Comparison of ENCODE assay signal across 19 cellular contexts in the genomic region with DNA sequence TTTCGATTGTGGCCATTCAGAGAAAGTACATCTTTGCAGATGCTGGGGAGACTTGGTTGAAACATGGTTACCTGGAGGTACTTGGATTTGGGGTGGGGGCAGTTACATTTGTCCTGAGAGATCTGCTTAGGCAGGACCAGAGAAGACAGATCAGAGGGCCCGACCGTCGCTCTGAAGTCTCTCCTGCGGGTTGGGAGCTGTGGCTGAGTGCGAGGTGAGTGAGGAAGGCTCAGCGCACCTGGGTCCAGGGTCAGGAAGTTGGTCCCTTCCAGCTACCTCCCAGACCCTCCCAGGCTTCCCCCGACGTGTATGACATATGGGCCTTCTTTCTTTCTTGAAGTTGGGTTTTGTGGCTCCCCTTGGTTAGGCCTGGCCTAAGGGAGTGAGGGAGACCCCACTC.
"Had no signal": no experiment of that assay in that cellular context is flagged by ENCODE, and none has a peak within 500 bp of the region (broad histone marks: within the 10 kb centered on the region; RNA-seq: fewer than 3 reads in every experiment).

No MANE protein-coding gene starts in this region.

- H3K79me2 ChIP-seq: parathyroid adenoma had no signal

- H2AFZ ChIP-seq: parathyroid adenoma had no signal

- H3K4me1 ChIP-seq: foreskin keratinocyte, parathyroid adenoma, prostate gland had no signal

- ATAC-seq: effector memory CD8-positive, alpha-beta T cell; esophagus mucosa; foreskin keratinocyte; gastroesophageal sphincter; heart right ventricle; natural killer cell; sciatic nerve; stimulated activated memory B cell treated with anti-CD40 and anti-IgM and Interleukin-4, amounts not matched to agents 10 μg/mL and 1 μg/mL and 100 μg/mL, for 72 hours; stimulated activated naive CD8-positive, alpha-beta T cell treated with anti-CD3 and anti-CD28 coated beads, Interleukin-15, Interleukin-2, amounts not matched to agents 100 U/mL and 50 U/mL, for 24 hours had no signal

- H3K27me3 ChIP-seq: foreskin keratinocyte, gastroesophageal sphincter, heart right ventricle, neutrophil, right atrium auricular region, testis, tibial artery, upper lobe of left lung had no signal

- DNase-seq: cortex of kidney; effector memory CD8-positive, alpha-beta T cell; foreskin keratinocyte; heart right ventricle; natural killer cell; stimulated activated CD4-positive, alpha-beta T cell treated with anti-CD3 and anti-CD28 coated beads, Interleukin-4, amount 100 ng/mL, for 4 hours; stimulated activated naive CD8-positive, alpha-beta T cell treated with anti-CD3 and anti-CD28 coated beads, Interleukin-15, Interleukin-2, amounts not matched to agents 100 U/mL and 50 U/mL, for 24 hours; testis; tibial artery; upper lobe of left lung had no signal

- H3K36me3 ChIP-seq: gastroesophageal sphincter, heart right ventricle, neutrophil, prostate gland, right atrium auricular region, tibial artery, upper lobe of left lung had no signal

- H3K9ac ChIP-seq: parathyroid adenoma had no signal

- H3K27ac ChIP-seq: foreskin keratinocyte, gastroesophageal sphincter, heart right ventricle, neutrophil, parathyroid adenoma, prostate gland, right atrium auricular region, testis, tibial artery, upper lobe of left lung had no signal

- H3K9me3 ChIP-seq: gastroesophageal sphincter, heart right ventricle, neutrophil, prostate gland, right atrium auricular region, testis, tibial artery, upper lobe of left lung had no signal

- H3K4me3 ChIP-seq: gastroesophageal sphincter, heart right ventricle, lung, prostate gland, right atrium auricular region, testis, tibial artery, upper lobe of left lung had no signal
